1 cellular context compared by ENCODE assay signal in the genomic region with DNA sequence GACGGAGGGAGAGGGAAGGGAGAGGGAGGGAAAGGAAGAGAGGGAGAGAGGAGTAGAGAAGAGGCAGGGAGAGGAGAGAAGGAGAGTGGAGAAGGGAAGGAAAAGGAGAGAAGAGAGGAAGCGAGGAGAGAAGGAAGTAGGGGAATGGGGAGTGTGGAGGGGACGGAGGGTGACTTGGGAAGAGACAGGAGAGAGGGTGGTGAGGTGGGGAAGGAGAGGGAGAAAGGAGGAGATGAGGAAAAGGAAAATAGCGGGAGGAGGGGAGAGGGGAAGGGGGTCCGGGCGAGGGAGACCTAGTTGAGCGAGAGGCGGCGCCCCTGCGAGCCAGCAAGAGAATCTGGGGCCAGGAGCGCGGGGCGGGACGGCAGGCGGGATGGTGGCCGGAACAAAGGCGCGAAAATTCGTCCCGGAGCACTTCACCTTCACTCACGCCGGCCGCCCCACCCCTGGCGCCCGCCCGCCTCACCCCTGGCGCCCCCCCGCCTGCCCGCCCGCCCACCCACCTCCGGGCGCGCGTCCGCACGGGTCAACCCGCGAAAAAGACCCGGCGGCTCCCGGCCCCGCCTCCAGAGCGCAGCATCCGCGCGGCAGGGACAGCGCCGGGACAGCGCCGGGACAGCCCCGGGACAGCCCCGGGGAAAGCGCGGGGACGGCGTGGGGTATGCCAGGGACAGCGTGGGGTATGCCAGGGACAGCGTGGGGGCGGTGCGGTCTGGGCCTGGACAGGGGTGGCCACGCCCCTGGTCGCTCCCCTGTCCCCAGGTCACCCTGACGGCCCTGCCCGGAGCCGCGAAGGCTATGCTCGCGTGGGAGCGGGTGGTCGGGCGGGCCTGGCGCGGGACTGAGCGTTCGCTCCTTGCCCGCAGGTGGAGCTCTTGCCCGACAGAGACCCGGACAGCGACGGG.
TF ChIP-seq lines count a peak whose summit lies in the region.

No MANE protein-coding gene starts in this region.

TF ChIP-seq in GM12878, 131 proteins besides CTCF, POLR2A, EP300 and RAD21 (continued from another document):
- TF ChIP-seq, protein P1, sequence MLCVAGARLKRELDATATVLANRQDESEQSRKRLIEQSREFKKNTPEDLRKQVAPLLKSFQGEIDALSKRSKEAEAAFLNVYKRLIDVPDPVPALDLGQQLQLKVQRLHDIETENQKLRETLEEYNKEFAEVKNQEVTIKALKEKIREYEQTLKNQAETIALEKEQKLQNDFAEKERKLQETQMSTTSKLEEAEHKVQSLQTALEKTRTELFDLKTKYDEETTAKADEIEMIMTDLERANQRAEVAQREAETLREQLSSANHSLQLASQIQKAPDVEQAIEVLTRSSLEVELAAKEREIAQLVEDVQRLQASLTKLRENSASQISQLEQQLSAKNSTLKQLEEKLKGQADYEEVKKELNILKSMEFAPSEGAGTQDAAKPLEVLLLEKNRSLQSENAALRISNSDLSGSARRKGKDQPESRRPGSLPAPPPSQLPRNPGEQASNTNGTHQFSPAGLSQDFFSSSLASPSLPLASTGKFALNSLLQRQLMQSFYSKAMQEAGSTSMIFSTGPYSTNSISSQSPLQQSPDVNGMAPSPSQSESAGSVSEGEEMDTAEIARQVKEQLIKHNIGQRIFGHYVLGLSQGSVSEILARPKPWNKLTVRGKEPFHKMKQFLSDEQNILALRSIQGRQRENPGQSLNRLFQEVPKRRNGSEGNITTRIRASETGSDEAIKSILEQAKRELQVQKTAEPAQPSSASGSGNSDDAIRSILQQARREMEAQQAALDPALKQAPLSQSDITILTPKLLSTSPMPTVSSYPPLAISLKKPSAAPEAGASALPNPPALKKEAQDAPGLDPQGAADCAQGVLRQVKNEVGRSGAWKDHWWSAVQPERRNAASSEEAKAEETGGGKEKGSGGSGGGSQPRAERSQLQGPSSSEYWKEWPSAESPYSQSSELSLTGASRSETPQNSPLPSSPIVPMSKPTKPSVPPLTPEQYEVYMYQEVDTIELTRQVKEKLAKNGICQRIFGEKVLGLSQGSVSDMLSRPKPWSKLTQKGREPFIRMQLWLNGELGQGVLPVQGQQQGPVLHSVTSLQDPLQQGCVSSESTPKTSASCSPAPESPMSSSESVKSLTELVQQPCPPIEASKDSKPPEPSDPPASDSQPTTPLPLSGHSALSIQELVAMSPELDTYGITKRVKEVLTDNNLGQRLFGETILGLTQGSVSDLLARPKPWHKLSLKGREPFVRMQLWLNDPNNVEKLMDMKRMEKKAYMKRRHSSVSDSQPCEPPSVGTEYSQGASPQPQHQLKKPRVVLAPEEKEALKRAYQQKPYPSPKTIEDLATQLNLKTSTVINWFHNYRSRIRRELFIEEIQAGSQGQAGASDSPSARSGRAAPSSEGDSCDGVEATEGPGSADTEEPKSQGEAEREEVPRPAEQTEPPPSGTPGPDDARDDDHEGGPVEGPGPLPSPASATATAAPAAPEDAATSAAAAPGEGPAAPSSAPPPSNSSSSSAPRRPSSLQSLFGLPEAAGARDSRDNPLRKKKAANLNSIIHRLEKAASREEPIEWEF (IDR thresholded peaks at IDR 0.05; ENCODE audit: insufficient replicate concordance, low read depth, low read length) = no peak
- TF ChIP-seq ZNF24 (IDR thresholded peaks at IDR 0.05) (no peak), ZBED1 (IDR thresholded peaks at IDR 0.05; ENCODE audit: borderline replicate concordance) (no peak), PAX8 (IDR thresholded peaks at IDR 0.05) (no peak), BRCA1 (IDR thresholded peaks at IDR 0.05; ENCODE audit: low read depth, low read length) (no peak), SIN3A (IDR thresholded peaks at IDR 0.05; ENCODE audit: low read depth, low read length) (no peak)
TF ChIP-seq in GM12878: peak in this region for 0.
